In the genomic region with DNA sequence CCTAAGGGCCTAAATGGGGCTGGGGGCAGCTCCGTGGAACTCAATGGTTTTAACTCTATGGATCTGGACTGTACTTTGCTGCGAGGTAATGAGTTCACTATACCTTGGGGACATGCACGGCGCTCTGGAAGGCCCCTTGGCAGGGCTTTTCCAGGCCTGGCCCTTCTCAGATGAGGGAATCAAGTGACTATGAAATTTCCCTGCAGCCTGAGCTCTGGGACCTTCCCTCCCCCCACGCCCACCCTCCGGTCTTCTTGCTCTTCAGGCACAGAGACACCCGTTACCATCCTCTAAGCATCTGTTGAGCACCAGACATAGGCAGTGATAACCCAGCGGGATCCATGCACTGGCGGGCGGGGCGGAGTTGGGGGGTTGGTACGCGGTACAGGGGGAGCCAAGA, we compare ENCODE assay signal across 15 cellular contexts.
DNase-seq lines count a peak whose midpoint lies in the region; ATAC-seq and TF ChIP-seq lines count a peak whose summit lies in the region.
"Had no signal": no experiment of that assay in that cellular context is flagged by ENCODE, and none has a peak within 500 bp of the region (broad histone marks: within the 10 kb centered on the region; RNA-seq: fewer than 3 reads in every experiment).

No MANE protein-coding gene starts in this region.

- H3K4me1 Mint-ChIP-seq in chondrocyte (ENCODE audit: low read depth) (peaks cover 41% of the 10 kb centered on the region), nephron (peaks cover 44% of the 10 kb centered on the region), osteocyte (ENCODE audit: unreplicated experiment) (peaks cover 26% of the 10 kb centered on the region)
- H3K4me1 Mint-ChIP-seq: CD14-positive monocyte had no signal

- H3K27ac Mint-ChIP-seq in chondrocyte (ENCODE audit: unreplicated experiment): no peak overlapping the region
- peak overlapping the region in 2 of 3 experiments; percentile 22 to 35 for H3K27ac Mint-ChIP-seq in nephron
- no peak overlapping the region for H3K27ac Mint-ChIP-seq in osteocyte (ENCODE audit: unreplicated experiment)
- H3K27ac Mint-ChIP-seq: CD14-positive monocyte, HFFc6 had no signal

- DNase-seq in left ventricle myocardium superior (peak; percentile 16), cardiac septum (ENCODE audit: low spot score) (no peak), chondrocyte (ENCODE audit: low spot score) (peak; percentile 18), osteocyte (ENCODE audit: extremely low spot score, unreplicated experiment) (no peak), NCI-H1048 (lab: John Stamatoyannopoulos, UW) (no peak)
- DNase-seq: EL, HFFc6, MV-4-11, NCI-H1417 treated with DMSO at 0.1 percent for 48 hours, NCI-H2029 treated with DMSO at 0.1 percent for 48 hours had no signal

- intact Hi-C loops in left ventricle myocardium superior (cut with micrococcal nuclease) (no loop called here), cardiac septum (cut with DNase I) (no loop called here)

- H3K27me3 Mint-ChIP-seq in chondrocyte (ENCODE audit: low read depth): no peaks in the 10 kb centered on the region
- peaks cover 3% of the 10 kb centered on the region for H3K27me3 Mint-ChIP-seq in nephron (ENCODE audit: low read depth)
- no peaks in the 10 kb centered on the region for H3K27me3 Mint-ChIP-seq in osteocyte (ENCODE audit: unreplicated experiment)

- H3K4me3 Mint-ChIP-seq in chondrocyte (ENCODE audit: unreplicated experiment) (no peak overlapping the region), nephron (no peak overlapping the region), osteocyte (ENCODE audit: unreplicated experiment) (no peak overlapping the region)
- H3K4me3 Mint-ChIP-seq: CD14-positive monocyte, HFFc6 had no signal

- TF ChIP-seq CTCF in chondrocyte (IDR thresholded peaks at IDR 0.05): no peak
- TF ChIP-seq CTCF in nephron (IDR thresholded peaks at IDR 0.05; ENCODE audit: unreplicated experiment in 3 of 3): no peak
- TF ChIP-seq CTCF in osteocyte (IDR thresholded peaks at IDR 0.05): no peak

- no peaks in the 10 kb centered on the region for H3K9me3 Mint-ChIP-seq in chondrocyte (ENCODE audit: low read depth)
- peaks cover 3% of the 10 kb centered on the region for H3K9me3 Mint-ChIP-seq in nephron
- no peaks in the 10 kb centered on the region for H3K9me3 Mint-ChIP-seq in osteocyte (ENCODE audit: unreplicated experiment)
- H3K9me3 Mint-ChIP-seq: HFFc6 had no signal

- H3K36me3 Mint-ChIP-seq in chondrocyte (ENCODE audit: low read depth) (no peaks in the 10 kb centered on the region), nephron (ENCODE audit: low read depth) (no peaks in the 10 kb centered on the region), osteocyte (ENCODE audit: unreplicated experiment) (no peaks in the 10 kb centered on the region)
- H3K36me3 Mint-ChIP-seq: CD14-positive monocyte had no signal

- ATAC-seq in left ventricle myocardium superior (no peak), GM21723 (IDR thresholded peaks at IDR 0.05; ENCODE audit: unreplicated experiment) (no peak)
- ATAC-seq: K562 had no signal

- H3K27ac ChIP-seq in temporal lobe (ENCODE audit: low read depth, low read length): peak overlapping the region; percentile 82

Comparison
In these comparisons a context has a peak if more than half of its experiments do, and no peak if none do; other contexts are left out.
1. DNase-seq: peak in left ventricle myocardium superior (single experiment) and chondrocyte (single experiment); none in cardiac septum (single experiment), osteocyte (single experiment) and NCI-H1048 (single experiment).
2. H3K27ac Mint-ChIP-seq: peak in nephron (2 of 3); none in chondrocyte (single experiment) and osteocyte (single experiment).